Comparison of ENCODE assay signal across 15 cellular contexts in genomic region chr22:39220897-39221850, GRCh38. TPM values are rescaled to one million over a fixed set of nuclear protein-coding genes. Genes with fewer than 3 reads are reported as not detected.
DNase-seq lines count a peak whose midpoint lies in the region; ATAC-seq and TF ChIP-seq lines count a peak whose summit lies in the region.
"Had no signal": no experiment of that assay in that cellular context is flagged by ENCODE, and none has a peak within 500 bp of the region (broad histone marks: within the 10 kb centered on the region; RNA-seq: fewer than 3 reads in every experiment).

No MANE protein-coding gene starts in this region.

- H3K4me3 ChIP-seq in H7 (ENCODE audit: insufficient read depth, low read depth, low read length) (no peak overlapping the region), lower lobe of right lung (no peak overlapping the region)
- H3K4me3 ChIP-seq: BLaER1 treated with 17β-estradiol and CSF1 and Interleukin-3, amounts not matched to agents 10 nM and 100 nM; HAP-1 had no signal

- H3K4me3 Mint-ChIP-seq in endothelial cell (ENCODE audit: unreplicated experiment), result peak overlapping the region; percentile 74

- H3K4me1 Mint-ChIP-seq in endothelial cell (ENCODE audit: unreplicated experiment), result no peaks in the 10 kb centered on the region

- H3K27me3 ChIP-seq in H7 (ENCODE audit: control insufficient read depth, insufficient read depth, low read length) (no peaks in the 10 kb centered on the region), lower lobe of right lung (ENCODE audit: low read depth) (no peaks in the 10 kb centered on the region)

- H3K9me3 Mint-ChIP-seq in endothelial cell (ENCODE audit: unreplicated experiment), result peaks cover 7% of the 10 kb centered on the region

- H3K4me1 ChIP-seq in lower lobe of right lung, result no peaks in the 10 kb centered on the region
- H3K4me1 ChIP-seq: HAP-1 had no signal

- peak; percentile 46 to 54 for ATAC-seq in lower lobe of right lung
- no peak for ATAC-seq in HG03520 (IDR thresholded peaks at IDR 0.05; ENCODE audit: unreplicated experiment)
- ATAC-seq in GM21825 (IDR thresholded peaks at IDR 0.05; ENCODE audit: unreplicated experiment), result no peak
- ATAC-seq in HG03196 (IDR thresholded peaks at IDR 0.05; ENCODE audit: unreplicated experiment), result no peak

- peaks cover 2% of the 10 kb centered on the region for H3K9me3 ChIP-seq in lower lobe of right lung
- H3K9me3 ChIP-seq: HAP-1, neutrophil had no signal

- H3K36me3 Mint-ChIP-seq in endothelial cell (ENCODE audit: low read depth, unreplicated experiment), result peaks cover 45% of the 10 kb centered on the region

- no peak for TF ChIP-seq CTCF in endothelial cell (IDR thresholded peaks at IDR 0.05; ENCODE audit: unreplicated experiment)
- TF ChIP-seq CTCF in lower lobe of right lung (IDR thresholded peaks at IDR 0.05), result no peak

- H3K36me3 ChIP-seq in H7 (replicated peaks; ENCODE audit: control insufficient read depth, insufficient read depth, low read length), result peaks cover 10% of the 10 kb centered on the region
- H3K36me3 ChIP-seq in lower lobe of right lung, result peaks cover 38% of the 10 kb centered on the region
- H3K36me3 ChIP-seq: BLaER1 treated with 17β-estradiol and CSF1 and Interleukin-3, amounts not matched to agents 10 nM and 100 nM; HAP-1; neutrophil had no signal

- intact Hi-C loops in lower lobe of right lung (cut with DNase I), result no loop called here

- peak; percentile 51 for DNase-seq in AG08396 (ENCODE audit: low spot score)
- DNase-seq in H7, result peak; percentile 12
- no peak for DNase-seq in endothelial cell (ENCODE audit: low spot score)
- peak; percentile 31 for DNase-seq in lower lobe of right lung
- DNase-seq in amygdala (lab: John Stamatoyannopoulos, UW), result no peak
- DNase-seq: activated CD4-positive, alpha-beta T cell treated with anti-CD3 and anti-CD28 coated beads, Interleukin-2, amount 50 U/mL, for 4 hours; anterior cingulate cortex; NCI-H526; stimulated activated CD4-positive, alpha-beta T cell treated with anti-CD3 and anti-CD28 coated beads, Interleukin-2, amount 100 ng/mL, for 24 hours had no signal

- H3K27ac ChIP-seq in lower lobe of right lung, result no peak overlapping the region
- H3K27ac ChIP-seq: BLaER1 treated with 17β-estradiol and CSF1 and Interleukin-3, amounts not matched to agents 10 nM and 100 nM; neutrophil had no signal

- peaks cover 2% of the 10 kb centered on the region for H3K27me3 Mint-ChIP-seq in endothelial cell (ENCODE audit: unreplicated experiment)

- H3K27ac Mint-ChIP-seq in endothelial cell (ENCODE audit: unreplicated experiment), result no peak overlapping the region

RNA-seq across cellular contexts. Expression of gene PDGFB, which starts 23.6 kb away (rescaled TPM):
- total RNA-seq in H7 (2014; rRNA removed; shearing (Covaris generic)), result 7.2 and 8.5 TPM in 2 replicates
- total RNA-seq in endothelial cell (ENCODE audit: unreplicated experiment), result 53.4 TPM
- total RNA-seq in lower lobe of right lung, result 30.5 TPM

Comparison
In these comparisons a context has a peak if more than half of its experiments do, and no peak if none do; other contexts are left out.
1. DNase-seq: peak in AG08396 (single experiment), H7 (single experiment) and lower lobe of right lung (single experiment); none in endothelial cell (single experiment) and amygdala (0 of 56).
2. ATAC-seq: peak in lower lobe of right lung (2 of 2); none in HG03520 (single experiment), GM21825 (single experiment) and HG03196 (single experiment).